In the genomic region with DNA sequence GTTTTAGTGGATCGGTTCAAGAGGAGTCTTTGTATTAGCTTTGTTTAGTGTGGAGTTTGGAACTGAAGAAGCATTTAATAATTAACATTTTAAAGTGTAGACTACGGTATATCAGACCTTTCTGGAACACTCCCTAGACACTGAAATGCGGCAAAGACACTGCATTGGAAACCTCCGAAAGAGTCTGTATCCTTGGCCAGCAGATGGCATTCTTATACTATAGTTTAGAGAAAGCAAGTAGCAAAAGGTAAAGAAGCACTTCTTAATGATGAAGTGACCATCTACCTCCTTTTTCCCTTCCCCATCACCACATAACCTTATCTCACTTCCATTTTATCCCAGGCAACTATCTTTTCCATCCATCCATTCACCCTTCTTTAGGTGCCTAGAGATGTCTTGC, we compare ENCODE assay signal across 8 cellular contexts. TPM values are rescaled to one million over a fixed set of nuclear protein-coding genes. Genes with fewer than 3 reads are reported as not detected.
DNase-seq lines count a peak whose midpoint lies in the region; ATAC-seq and TF ChIP-seq lines count a peak whose summit lies in the region.

No MANE protein-coding gene starts in this region.

- no peaks in the 10 kb centered on the region for H3K36me3 ChIP-seq in OCI-LY1 (ENCODE audit: insufficient read depth, low read length)

- no peak overlapping the region for H3K27ac ChIP-seq in OCI-LY1 (ENCODE audit: low read depth, low read length, poor library complexity, severe bottlenecking)

- H3K9me3 ChIP-seq in OCI-LY1 (ENCODE audit: low read length): no peaks in the 10 kb centered on the region

- H4K20me1 ChIP-seq in OCI-LY1 (ENCODE audit: insufficient read depth, low read length): no peaks in the 10 kb centered on the region

- ATAC-seq in GM18498 (IDR thresholded peaks at IDR 0.05; ENCODE audit: unreplicated experiment) (peak; percentile 72), HG03439 (IDR thresholded peaks at IDR 0.05; ENCODE audit: unreplicated experiment) (peak; percentile 62), memory B cell (ENCODE audit: low read depth) (peak; percentile 70), HG03565 (IDR thresholded peaks at IDR 0.05; ENCODE audit: unreplicated experiment) (no peak)

- no peaks in the 10 kb centered on the region for H3K9me3 Mint-ChIP-seq in memory B cell
- H3K9me3 Mint-ChIP-seq in immature natural killer cell: no peaks in the 10 kb centered on the region

- no peaks in the 10 kb centered on the region for H3F3A ChIP-seq in OCI-LY1 (ENCODE audit: insufficient read depth, low read length)

- H3K4me1 Mint-ChIP-seq in memory B cell (no peaks in the 10 kb centered on the region), immature natural killer cell (no peaks in the 10 kb centered on the region)

- H3K27me3 ChIP-seq in OCI-LY1 (ENCODE audit: insufficient read depth, low read length): no peaks in the 10 kb centered on the region

- H3K4me3 ChIP-seq in OCI-LY1 (ENCODE audit: low read depth, low read length, poor library complexity, severe bottlenecking) (no peak overlapping the region), choroid plexus epithelial cell (ENCODE audit: low read depth, low read length) (no peak overlapping the region)

- H3K36me3 Mint-ChIP-seq in memory B cell (no peaks in the 10 kb centered on the region), immature natural killer cell (no peaks in the 10 kb centered on the region)

- H3K4me2 ChIP-seq in OCI-LY1 (ENCODE audit: low read length): no peak overlapping the region

- H3K9me2 ChIP-seq in OCI-LY1 (ENCODE audit: low read depth, low read length): no peaks in the 10 kb centered on the region

- no peak overlapping the region for H3K27ac Mint-ChIP-seq in memory B cell
- no peak overlapping the region for H3K27ac Mint-ChIP-seq in immature natural killer cell

- no peak overlapping the region for H2AFZ ChIP-seq in OCI-LY1 (ENCODE audit: low read length)

- H3K4me3 Mint-ChIP-seq in memory B cell (no peak overlapping the region), immature natural killer cell (no peak overlapping the region)

- H3K9ac ChIP-seq in OCI-LY1 (ENCODE audit: low read length): no peak overlapping the region

- no peaks in the 10 kb centered on the region for H3K4me1 ChIP-seq in OCI-LY1 (ENCODE audit: insufficient read depth, low read length, severe bottlenecking)

- DNase-seq in CD1c-positive myeloid dendritic cell (ENCODE audit: extremely low spot score) (peak; percentile 29), choroid plexus epithelial cell (ENCODE audit: low read depth) (peak; percentile 77), memory B cell (ENCODE audit: low spot score in 2 of 2) (peak in 1 of 2 donors; percentile 19), immature natural killer cell (no peak)

- peaks cover 2% of the 10 kb centered on the region for H3K27me3 Mint-ChIP-seq in memory B cell
- H3K27me3 Mint-ChIP-seq in immature natural killer cell (ENCODE audit: low read depth in 3 of 3): peaks cover 3 to 5% (median 3%) of the 10 kb centered on the region in 3 donors

- H3K79me2 ChIP-seq in OCI-LY1 (ENCODE audit: insufficient read depth, low read length): no peaks in the 10 kb centered on the region

- peak; percentile 62 for TF ChIP-seq CTCF in OCI-LY1 (IDR thresholded peaks at IDR 0.05; ENCODE audit: low read length)
- peak; percentile 70 for TF ChIP-seq CTCF in choroid plexus epithelial cell (conservative IDR thresholded peaks at IDR 0.05; ENCODE audit: low read depth, low read length)

RNA-seq across cellular contexts. Expression of a gene that starts 7.6 kb away (rescaled TPM):
- polyA plus RNA-seq in immature natural killer cell: not detected

Comparison
In these comparisons a context has a peak if more than half of its experiments do, and no peak if none do; other contexts are left out.
1. DNase-seq: peak in CD1c-positive myeloid dendritic cell (single experiment) and choroid plexus epithelial cell (single experiment); none in immature natural killer cell (0 of 3).